In genomic region chr22:41092847-41093371, GRCh38 we compare ENCODE assay signal across 8 cellular contexts. TPM values are rescaled to one million over a fixed set of nuclear protein-coding genes. Genes with fewer than 3 reads are reported as not detected.
A peak's percentile ranks its signal among the peaks of the same experiment; 100 is the strongest.
DNase-seq lines count a peak whose midpoint lies in the region; ATAC-seq and TF ChIP-seq lines count a peak whose summit lies in the region.

No MANE protein-coding gene starts in this region.

- H3K4me1 Mint-ChIP-seq in central memory CD8-positive, alpha-beta T cell = peaks cover 46% of the 10 kb centered on the region

- ATAC-seq in central memory CD8-positive, alpha-beta T cell (replicated peaks; ENCODE audit: extremely low read depth, poor library complexity, severe bottlenecking) = no peak
- no peak for ATAC-seq in stimulated activated naive CD8-positive, alpha-beta T cell treated with anti-CD3 and anti-CD28 coated beads, Interleukin-15, Interleukin-2, amounts not matched to agents 100 U/mL and 50 U/mL, for 24 hours
- ATAC-seq in HG02678 (IDR thresholded peaks at IDR 0.05; ENCODE audit: unreplicated experiment) (no peak), HG03432 (IDR thresholded peaks at IDR 0.05; ENCODE audit: unreplicated experiment) (no peak)

- H3K4me3 ChIP-seq in HFF-Myc (replicated peaks; ENCODE audit: low read depth, low read length) = peak overlapping the region; percentile 78

- DNase-seq in DMS114 treated with DMSO at 0.1 percent for 48 hours (lab: John Stamatoyannopoulos, UW; ENCODE audit: unreplicated experiment) (peak; percentile 34), HFF-Myc (ENCODE audit: extremely low read depth, low read depth) (no peak), RPMI7951 (ENCODE audit: low read depth) (peak; percentile 24), kidney tubule cell (ENCODE audit: low spot score) (peak; percentile 47)
- peak in 1 of 2 donors; percentile 18 for DNase-seq in central memory CD8-positive, alpha-beta T cell (ENCODE audit: low spot score in 2 of 2)
- DNase-seq in stimulated activated naive CD8-positive, alpha-beta T cell treated with anti-CD3 and anti-CD28 coated beads, Interleukin-15, Interleukin-2, amounts not matched to agents 100 U/mL and 50 U/mL, for 24 hours = peak; percentile 41

- no peaks in the 10 kb centered on the region for H3K9me3 Mint-ChIP-seq in central memory CD8-positive, alpha-beta T cell

- peaks cover 25% of the 10 kb centered on the region for H3K36me3 Mint-ChIP-seq in central memory CD8-positive, alpha-beta T cell (ENCODE audit: insufficient read depth)

- no peaks in the 10 kb centered on the region for H3K27me3 Mint-ChIP-seq in central memory CD8-positive, alpha-beta T cell

- TF ChIP-seq CTCF in HFF-Myc (IDR thresholded peaks at IDR 0.05; ENCODE audit: low read depth, low read length, missing control alignments) = no peak

- H3K27ac Mint-ChIP-seq in central memory CD8-positive, alpha-beta T cell (ENCODE audit: low read depth) = peak overlapping the region; percentile 100

- H3K4me3 Mint-ChIP-seq in central memory CD8-positive, alpha-beta T cell = peak overlapping the region; percentile 100

RNA-seq across cellular contexts. Expression of gene EP300, which starts 0.5 kb away (rescaled TPM):
- 24.0 and 27.3 TPM in 2 replicates for total RNA-seq in RPMI7951 (2014; rRNA removed; shearing (Covaris generic))
